ENCODE assay signal across 19 cellular contexts in the genomic region with DNA sequence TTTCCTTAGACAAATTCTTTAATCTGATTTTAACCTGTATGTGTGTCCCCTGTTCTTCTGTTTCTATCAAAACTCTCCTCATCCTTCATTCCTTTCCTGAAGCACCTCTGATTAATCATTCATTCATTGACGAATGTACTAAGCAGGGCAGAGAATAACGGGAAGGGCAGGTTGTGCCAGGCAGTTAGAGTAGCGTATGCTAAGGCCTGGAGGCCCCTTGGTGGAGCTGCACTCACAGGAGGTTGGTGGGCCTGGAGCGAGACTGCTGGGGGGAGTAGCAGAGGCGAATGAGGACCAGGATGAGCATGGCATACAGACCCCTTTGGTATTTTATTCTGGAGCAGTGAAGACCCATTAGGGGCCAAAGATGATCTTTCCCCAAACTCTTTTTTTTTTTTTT. TPM values are rescaled to one million over a fixed set of nuclear protein-coding genes. Genes with fewer than 3 reads are reported as not detected.
DNase-seq lines count a peak whose midpoint lies in the region; ATAC-seq and TF ChIP-seq lines count a peak whose summit lies in the region.
"Had no signal": no experiment of that assay in that cellular context is flagged by ENCODE, and none has a peak within 500 bp of the region (broad histone marks: within the 10 kb centered on the region; RNA-seq: fewer than 3 reads in every experiment).

No MANE protein-coding gene starts in this region.

- no peaks in the 10 kb centered on the region for H3K36me3 Mint-ChIP-seq in naive B cell

- H3K4me1 Mint-ChIP-seq in naive B cell = peaks cover 51 to 84% (median 82%) of the 10 kb centered on the region in 3 donors

- ATAC-seq in left ventricle myocardium superior (peak; percentile 23), naive B cell (ENCODE audit: low read depth in 2 of 2) (no peak), HG03039 (IDR thresholded peaks at IDR 0.05; ENCODE audit: unreplicated experiment) (no peak), GM21381 (IDR thresholded peaks at IDR 0.05; ENCODE audit: unreplicated experiment) (no peak)
- ATAC-seq: K562 had no signal

- H3K4me1 ChIP-seq in uterus (no peaks in the 10 kb centered on the region), tibial nerve (peaks cover 0 to 12% (median 3%) of the 10 kb centered on the region in 4 donors)
- H3K4me1 ChIP-seq: breast epithelium had no signal

- WGBS in tibial nerve, 2 donors = 78 to 79% methylated on average over 5 of the region's 5 CpGs

- intact Hi-C loops in left ventricle myocardium superior (cut with micrococcal nuclease) = no loop called here
- intact Hi-C loops in uterus (cut with DNase I; ENCODE audit: low total_unique reads) = no loop called here

- H3K27me3 ChIP-seq in uterus (no peaks in the 10 kb centered on the region), tibial nerve (no peaks in the 10 kb centered on the region)
- H3K27me3 ChIP-seq: BLaER1 treated with 17β-estradiol and CSF1 and Interleukin-3, amounts not matched to agents 10 nM and 100 nM; breast epithelium had no signal

- peak overlapping the region in 3 of 8 donors; percentile 45 to 65 (median 63) for H3K4me3 Mint-ChIP-seq in naive B cell
- H3K4me3 Mint-ChIP-seq: activated naive CD8-positive, alpha-beta T cell; T-helper 2 cell treated with Interferon-gamma antibody and Interleukin-4, amounts not matched to agents 5 μg/mL and 100 μg/mL, for 36 hours had no signal

- H3K36me3 ChIP-seq in uterus (no peaks in the 10 kb centered on the region), tibial nerve (no peaks in the 10 kb centered on the region)
- H3K36me3 ChIP-seq: breast epithelium had no signal

- H3K9me3 Mint-ChIP-seq in naive B cell = peaks cover 0 to 1% (median 0%) of the 10 kb centered on the region in 7 donors
- H3K9me3 Mint-ChIP-seq: T-helper 2 cell treated with Interferon-gamma antibody and Interleukin-4, amounts not matched to agents 5 μg/mL and 100 μg/mL, for 36 hours had no signal

- peak; percentile 27 for DNase-seq in DMS53 (lab: John Stamatoyannopoulos, UW)
- DNase-seq in DMS53 treated with DMSO at 0.1 percent for 48 hours (lab: John Stamatoyannopoulos, UW; ENCODE audit: unreplicated experiment) = no peak
- no peak for DNase-seq in left ventricle myocardium superior
- no peak for DNase-seq in naive B cell
- DNase-seq in uterus = no peak
- DNase-seq in tibial nerve (ENCODE audit: low spot score in 2 of 2) = no peak
- DNase-seq: activated CD4-positive, alpha-beta T cell treated with anti-CD3 and anti-CD28 coated beads for 48 hours; effector memory CD4-positive, alpha-beta T cell; NCI-H1092; NCI-H82 had no signal

- H3K9me3 ChIP-seq in uterus (no peaks in the 10 kb centered on the region), tibial nerve (no peaks in the 10 kb centered on the region)
- H3K9me3 ChIP-seq: BLaER1 treated with 17β-estradiol and CSF1 and Interleukin-3, amounts not matched to agents 10 nM and 100 nM; breast epithelium had no signal

- H3K4me3 ChIP-seq in uterus (no peak overlapping the region), tibial nerve (no peak overlapping the region)
- H3K4me3 ChIP-seq: BLaER1 treated with 17β-estradiol and CSF1 and Interleukin-3, amounts not matched to agents 10 nM and 100 nM; breast epithelium; K562 had no signal

- H3K27me3 Mint-ChIP-seq in naive B cell = no peaks in the 10 kb centered on the region
- H3K27me3 Mint-ChIP-seq: activated naive CD8-positive, alpha-beta T cell had no signal

- TF ChIP-seq POLR2A in uterus (IDR thresholded peaks at IDR 0.05) = no peak
- TF ChIP-seq POLR2A in tibial nerve (IDR thresholded peaks at IDR 0.05) = no peak

- TF ChIP-seq CTCF in uterus (IDR thresholded peaks at IDR 0.05) = no peak
- TF ChIP-seq CTCF in tibial nerve (IDR thresholded peaks at IDR 0.05) = no peak

- peak overlapping the region in 4 of 6 donors; percentile 58 to 95 (median 62) for H3K27ac Mint-ChIP-seq in naive B cell
- H3K27ac Mint-ChIP-seq: activated naive CD8-positive, alpha-beta T cell; T-helper 2 cell treated with Interferon-gamma antibody and Interleukin-4, amounts not matched to agents 5 μg/mL and 100 μg/mL, for 36 hours had no signal

- H3K27ac ChIP-seq in uterus = peak overlapping the region; percentile 75 to 99
- no peak overlapping the region for H3K27ac ChIP-seq in tibial nerve
- H3K27ac ChIP-seq: 22Rv1; BLaER1 treated with 17β-estradiol and CSF1 and Interleukin-3, amounts not matched to agents 10 nM and 100 nM; breast epithelium; RWPE1 had no signal

- no peak for TF ChIP-seq EP300 in tibial nerve (IDR thresholded peaks at IDR 0.05)

RNA-seq across cellular contexts. Expression of a gene that starts 22.5 kb away (rescaled TPM):
- total RNA-seq in left ventricle myocardium superior (1.0 TPM), uterus (1 to 10 TPM in 1 of 4 donors, under 1 TPM in 1, not detected in 2; 0.90 to 4.1 TPM), tibial nerve (1 to 10 TPM in 1 of 4 donors, not detected in 3; 1.3 TPM)
- polyA plus RNA-seq in naive B cell (ENCODE audit: low read depth in 6 of 6) = 1 to 10 TPM in 1 of 6 donors, under 1 TPM in 3, not detected in 2; 0.51 to 1.4 (median 0.84) TPM
- total RNA-seq: K562 had no signal
- polyA plus RNA-seq: K562 had no signal

Comparison
In these comparisons a context has a peak if more than half of its experiments do, and no peak if none do; other contexts are left out.
1. H3K27ac ChIP-seq: peak in uterus (2 of 2); none in tibial nerve (0 of 4).